In the genomic region with DNA sequence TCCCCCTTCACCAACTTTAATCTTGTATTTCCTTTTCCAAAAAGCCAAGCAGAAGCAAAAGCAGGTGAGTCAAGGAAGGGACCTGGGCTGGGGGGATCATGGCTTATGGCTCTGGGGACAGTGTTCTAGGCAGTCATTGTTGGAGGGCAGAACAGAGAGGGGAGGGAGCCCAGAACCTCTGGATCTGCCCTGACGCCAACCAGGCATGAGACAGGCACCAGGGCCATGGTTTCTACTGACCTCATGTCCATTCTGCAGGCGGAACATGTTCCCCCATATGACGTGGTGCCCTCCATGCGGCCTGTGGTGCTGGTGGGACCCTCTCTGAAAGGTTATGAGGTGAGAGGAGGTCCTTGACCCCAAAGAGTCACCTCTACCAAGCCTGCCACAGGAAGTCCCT, we compare ENCODE assay signal across 19 cellular contexts. TPM values are rescaled to one million over a fixed set of nuclear protein-coding genes. Genes with fewer than 3 reads are reported as not detected.
A peak's percentile ranks its signal among the peaks of the same experiment; 100 is the strongest.
DNase-seq lines count a peak whose midpoint lies in the region; ATAC-seq and TF ChIP-seq lines count a peak whose summit lies in the region.
"Had no signal": no experiment of that assay in that cellular context is flagged by ENCODE, and none has a peak within 500 bp of the region (broad histone marks: within the 10 kb centered on the region; RNA-seq: fewer than 3 reads in every experiment).

No MANE protein-coding gene starts in this region.

- H3K4me1 Mint-ChIP-seq in MCF 10A (ENCODE audit: insufficient read depth, unreplicated experiment) = peaks cover 10% of the 10 kb centered on the region
- peaks cover 20 to 24% of the 10 kb centered on the region in 2 donors for H3K4me1 Mint-ChIP-seq in effector memory CD8-positive, alpha-beta T cell (ENCODE audit: low read depth in 2 of 2)
- H3K4me1 Mint-ChIP-seq: B cell had no signal

- intact Hi-C loops in MCF 10A (cut with micrococcal nuclease) (no loop called here), breast epithelium (cut with DNase I; ENCODE audit: low total_unique reads) (loop anchor here (5.0 kb wide), 1 partner anchor 462 kb away; no protein-coding TSS in a partner anchor)

- no peaks in the 10 kb centered on the region for H3K9me3 Mint-ChIP-seq in MCF 10A (ENCODE audit: unreplicated experiment)
- H3K9me3 Mint-ChIP-seq in effector memory CD8-positive, alpha-beta T cell = no peaks in the 10 kb centered on the region
- H3K9me3 Mint-ChIP-seq: CD4-positive, alpha-beta T cell; CD8-positive, alpha-beta memory T cell; GM23338; H9 had no signal

- no peaks in the 10 kb centered on the region for H3K27me3 Mint-ChIP-seq in MCF 10A (ENCODE audit: insufficient read depth, unreplicated experiment)
- H3K27me3 Mint-ChIP-seq in effector memory CD8-positive, alpha-beta T cell = no peaks in the 10 kb centered on the region
- H3K27me3 Mint-ChIP-seq: B cell; CD4-positive, alpha-beta T cell had no signal

- no peak for DNase-seq in MCF 10A (ENCODE audit: unreplicated experiment)
- no peak for DNase-seq in breast epithelium (ENCODE audit: low spot score in 2 of 2)
- DNase-seq in effector memory CD8-positive, alpha-beta T cell = no peak
- DNase-seq in osteoblast (ENCODE audit: insufficient read length, low spot score, missing footprints) = peak; percentile 34
- no peak for DNase-seq in HuH-7 (ENCODE audit: low spot score)
- DNase-seq in NCI-H526 treated with DMSO at 0.1 percent for 48 hours (lab: John Stamatoyannopoulos, UW) = no peak
- DNase-seq: CD4-positive, alpha-beta T cell; DMS 273 treated with DMSO at 0.1 percent for 48 hours; DMS79; EL; GDM1; H9 had no signal

- CTCF ChIA-PET in MCF 10A (lab: Yijun Ruan, JAX) = interaction anchor here (0.8 to 6.7 kb wide), 2 partner anchors 10 to 27 kb away, joined by 3 to 46 read pairs; partner anchors contain the start of gene DDX23

- POLR2A ChIA-PET in MCF 10A (lab: Yijun Ruan, JAX) = interaction anchor here (1.6 kb wide), 1 partner anchor 11 kb away, joined by 7 read pairs; no protein-coding TSS in a partner anchor

- no peak for ATAC-seq in effector memory CD8-positive, alpha-beta T cell (replicated peaks)
- ATAC-seq: HCT116 had no signal

- no peak for TF ChIP-seq POLR2A in breast epithelium (IDR thresholded peaks at IDR 0.05)

- peaks cover 10% of the 10 kb centered on the region for H4K20me1 ChIP-seq in osteoblast (ENCODE audit: insufficient read depth, low read length)

- BruUV-seq in MCF 10A (replicated peaks; lab: Mats Ljungman, UMichigan) = no TSS peak

- no peak overlapping the region for H3K4me3 Mint-ChIP-seq in MCF 10A (ENCODE audit: unreplicated experiment)
- no peak overlapping the region for H3K4me3 Mint-ChIP-seq in effector memory CD8-positive, alpha-beta T cell
- H3K4me3 Mint-ChIP-seq: B cell; CD4-positive, alpha-beta T cell; H9 had no signal

- no peaks in the 10 kb centered on the region for H3K36me3 ChIP-seq in breast epithelium
- peaks cover 30% of the 10 kb centered on the region for H3K36me3 ChIP-seq in osteoblast (ENCODE audit: insufficient read depth, low read length)

- no peak overlapping the region for H3K4me2 ChIP-seq in osteoblast (ENCODE audit: insufficient read depth, low read length)
- H3K4me2 ChIP-seq: BLaER1, GM23338 had no signal

- H3K27me3 ChIP-seq in breast epithelium (no peaks in the 10 kb centered on the region), osteoblast (ENCODE audit: insufficient read depth, low read length) (no peaks in the 10 kb centered on the region)
- H3K27me3 ChIP-seq: BLaER1 had no signal

- H3K79me2 ChIP-seq in osteoblast (ENCODE audit: insufficient read depth, low read length) = no peaks in the 10 kb centered on the region

- H3K27ac ChIP-seq in breast epithelium = no peak overlapping the region
- no peak overlapping the region for H3K27ac ChIP-seq in osteoblast (ENCODE audit: low read depth, low read length)
- H3K27ac ChIP-seq: BLaER1, C4-2B had no signal

- H3K36me3 Mint-ChIP-seq in MCF 10A (ENCODE audit: insufficient read depth, unreplicated experiment) = peaks cover 19% of the 10 kb centered on the region
- peaks cover 8% of the 10 kb centered on the region for H3K36me3 Mint-ChIP-seq in effector memory CD8-positive, alpha-beta T cell (ENCODE audit: insufficient read depth)

- H2AFZ ChIP-seq in osteoblast (ENCODE audit: low read length) = no peak overlapping the region
- H2AFZ ChIP-seq: GM23338 had no signal

- peak overlapping the region; percentile 44 for H3K27ac Mint-ChIP-seq in MCF 10A (ENCODE audit: low read depth, unreplicated experiment)
- peak overlapping the region; percentile 48 to 65 for H3K27ac Mint-ChIP-seq in effector memory CD8-positive, alpha-beta T cell
- H3K27ac Mint-ChIP-seq: B cell; CD4-positive, alpha-beta T cell had no signal

- H3K4me1 ChIP-seq in breast epithelium = no peaks in the 10 kb centered on the region
- H3K4me1 ChIP-seq in osteoblast (ENCODE audit: insufficient read depth, low read length) = no peaks in the 10 kb centered on the region

- H3K4me3 ChIP-seq in breast epithelium (no peak overlapping the region), osteoblast (ENCODE audit: insufficient read depth, low read length) (no peak overlapping the region)
- H3K4me3 ChIP-seq: BLaER1, GM12878, GM23338 had no signal

- H3K9me3 ChIP-seq in breast epithelium = no peaks in the 10 kb centered on the region
- no peaks in the 10 kb centered on the region for H3K9me3 ChIP-seq in osteoblast (ENCODE audit: low read depth, low read length)
- H3K9me3 ChIP-seq: BLaER1 had no signal

- TF ChIP-seq CTCF in MCF 10A (IDR thresholded peaks at IDR 0.05; ENCODE audit: unreplicated experiment) = no peak
- TF ChIP-seq CTCF in breast epithelium (IDR thresholded peaks at IDR 0.05) = no peak
- no peak for TF ChIP-seq CTCF in osteoblast (IDR thresholded peaks at IDR 0.05; ENCODE audit: extremely low read depth, low read depth, low read length)

RNA-seq across cellular contexts. Expression of gene CACNB3, which starts 6.6 kb away (rescaled TPM):
- total RNA-seq in MCF 10A (2022) (6.9 and 7.0 TPM in 2 replicates), breast epithelium (10 to 100 TPM in 2 of 3 donors, 1 to 10 TPM in 1; 4.0 to 17.0 (median 10.8) TPM), osteoblast (10.9 and 15.2 TPM in 2 replicates)

RNA-seq across cellular contexts. Expression of gene DDX23, which starts 27.1 kb away (rescaled TPM):
- total RNA-seq in MCF 10A (2022) (67.8 and 88.4 TPM in 2 replicates), breast epithelium (10 to 100 TPM; 65.4 to 89.9 (median 76.0) TPM), osteoblast (48.6 and 53.6 TPM in 2 replicates)

RNA-seq across cellular contexts. Expression of gene ADCY6, which starts 36.0 kb away (rescaled TPM):
- 21.9 and 33.2 TPM in 2 replicates for total RNA-seq in MCF 10A (2022)
- total RNA-seq in breast epithelium = 10 to 100 TPM; 42.0 to 61.4 (median 46.7) TPM
- total RNA-seq in osteoblast = 30.8 and 33.0 TPM in 2 replicates
- total RNA-seq: B cell; CD4-positive, alpha-beta T cell had no signal

RNA-seq across cellular contexts. Expression of gene RND1, which starts 40.8 kb away (rescaled TPM):
- total RNA-seq in MCF 10A (2022) = 1.0 and 1.2 TPM in 2 replicates
- total RNA-seq in breast epithelium = 1 to 10 TPM; 1.1 to 5.4 (median 3.3) TPM
- total RNA-seq in osteoblast = 0.29 and 0.36 TPM in 2 replicates
